ENCODE assay signal across 11 cellular contexts in genomic region chr9:82031538-82032280, GRCh38. TPM values are rescaled to one million over a fixed set of nuclear protein-coding genes. Genes with fewer than 3 reads are reported as not detected.
DNase-seq lines count a peak whose midpoint lies in the region; ATAC-seq and TF ChIP-seq lines count a peak whose summit lies in the region.
"Had no signal": no experiment of that assay in that cellular context is flagged by ENCODE, and none has a peak within 500 bp of the region (broad histone marks: within the 10 kb centered on the region; RNA-seq: fewer than 3 reads in every experiment).

No MANE protein-coding gene starts in this region.

- in situ Hi-C loops in HAP-1 (cut with MboI; ENCODE audit: low sequenced_read_pairs), result no loop called here

- H3K9me3 ChIP-seq in lower lobe of right lung (no peaks in the 10 kb centered on the region), HAP-1 (no peaks in the 10 kb centered on the region)

- intact Hi-C loops in lower lobe of right lung (cut with DNase I), result no loop called here

- no peak for TF ChIP-seq POLR2A in GM18505 (IDR thresholded peaks at IDR 0.05; ENCODE audit: borderline replicate concordance, extremely low read depth, insufficient read depth, insufficient read length)

- DNase-seq in AG04449 (ENCODE audit: low read depth, low spot score) (peak; percentile 28), LoVo (ENCODE audit: low spot score) (peak; percentile 21), cardiac fibroblast (ENCODE audit: low read depth in 2 of 2) (peak; percentile 84 to 87), lower lobe of right lung (no peak), HAP-1 (ENCODE audit: low spot score in 2 of 2) (no peak)
- DNase-seq in stimulated activated CD4-positive, alpha-beta T cell treated with anti-CD3 and anti-CD28 coated beads, Interleukin-15, amount 100 ng/mL, for 24 hours, result no peak
- DNase-seq: activated T-cell treated with anti-CD3 and anti-CD28 coated beads, Interleukin-2, amount 50 U/mL, for 72 hours; DND-41; NK-92 treated with Interleukin-12 subunit alpha and Interleukin-12 subunit beta, amount 100 ng/mL, for 24 hours had no signal

- ATAC-seq in lower lobe of right lung (peak; percentile 37 to 49), GM18505 (IDR thresholded peaks at IDR 0.05; ENCODE audit: unreplicated experiment) (no peak), HG03095 (IDR thresholded peaks at IDR 0.05; ENCODE audit: unreplicated experiment) (no peak)
- ATAC-seq: activated T-cell treated with anti-CD3 and anti-CD28 coated beads, Interleukin-2, amount 50 U/mL, for 72 hours had no signal

- H3K4me3 ChIP-seq in AG04449 (ENCODE audit: low read depth, low read length), result no peak overlapping the region
- H3K4me3 ChIP-seq in cardiac fibroblast (replicated peaks in 1 of 2; ENCODE audit: low read depth in 2 of 2, low read length in 2 of 2), result no peak overlapping the region
- no peak overlapping the region for H3K4me3 ChIP-seq in lower lobe of right lung
- H3K4me3 ChIP-seq in HAP-1, result no peak overlapping the region

- H3K36me3 ChIP-seq in lower lobe of right lung (no peaks in the 10 kb centered on the region), HAP-1 (replicated peaks) (no peaks in the 10 kb centered on the region)

- no peak overlapping the region for H3K27ac ChIP-seq in lower lobe of right lung

- H3K4me1 ChIP-seq in lower lobe of right lung, result peaks cover 3% of the 10 kb centered on the region
- H3K4me1 ChIP-seq in HAP-1, result no peaks in the 10 kb centered on the region

- H3K27me3 ChIP-seq in lower lobe of right lung (ENCODE audit: low read depth) (no peaks in the 10 kb centered on the region), HAP-1 (ENCODE audit: low read depth) (no peaks in the 10 kb centered on the region)

- TF ChIP-seq CTCF in AG04449 (IDR thresholded peaks at IDR 0.05; ENCODE audit: insufficient read depth, low read length, missing control alignments) (no peak), cardiac fibroblast (IDR thresholded peaks at IDR 0.05; ENCODE audit: low read depth, low read length) (no peak), lower lobe of right lung (IDR thresholded peaks at IDR 0.05) (no peak)

- POLR2A ChIA-PET in AG04449 (lab: Yijun Ruan, JAX), result no interaction called here

- CTCF ChIA-PET in AG04449 (lab: Yijun Ruan, JAX), result no interaction called here

RNA-seq across cellular contexts. Expression of gene SPATA31D1, which starts 43.1 kb away (rescaled TPM):
- not detected for total RNA-seq in lower lobe of right lung
- total RNA-seq: activated T-cell treated with anti-CD3 and anti-CD28 coated beads, Interleukin-2, amount 50 U/mL, for 72 hours had no signal

Comparison
In these comparisons a context has a peak if more than half of its experiments do, and no peak if none do; other contexts are left out.
1. DNase-seq: peak in AG04449 (single experiment), LoVo (single experiment) and cardiac fibroblast (2 of 2); none in lower lobe of right lung (single experiment), stimulated activated CD4-positive, alpha-beta T cell treated with anti-CD3 and anti-CD28 coated beads, Interleukin-15, amount 100 ng/mL, for 24 hours (single experiment) and HAP-1 (0 of 2).
2. ATAC-seq: peak in lower lobe of right lung (2 of 2); none in GM18505 (single experiment) and HG03095 (single experiment).